In genomic region chr19:4897146-4897545, GRCh38 we compare ENCODE assay signal across 17 cellular contexts. TPM values are rescaled to one million over a fixed set of nuclear protein-coding genes. Genes with fewer than 3 reads are reported as not detected.
"Had no signal": no experiment of that assay in that cellular context is flagged by ENCODE, and none has a peak within 500 bp of the region (broad histone marks: within the 10 kb centered on the region; RNA-seq: fewer than 3 reads in every experiment).

No MANE protein-coding gene starts in this region.

- H3K4me3 ChIP-seq: colonic mucosa, esophagus muscularis mucosa, hepatocyte, right lobe of liver, stomach, testis, upper lobe of right lung had no signal

- H3K27ac ChIP-seq: colonic mucosa, esophagus muscularis mucosa, hepatocyte, right lobe of liver, stomach, testis, upper lobe of right lung had no signal

- H3K9me3 ChIP-seq: colonic mucosa, esophagus muscularis mucosa, right lobe of liver, stomach, testis, upper lobe of right lung had no signal

- H3K27me3 ChIP-seq: colonic mucosa, esophagus muscularis mucosa, hepatocyte, right lobe of liver, testis, upper lobe of right lung had no signal

- H3K36me3 ChIP-seq: colonic mucosa, esophagus muscularis mucosa, right lobe of liver, stomach, upper lobe of right lung had no signal

- DNase-seq: activated CD4-positive, alpha-beta T cell treated with anti-CD3 and anti-CD28 coated beads for 48 hours; activated CD8-positive, alpha-beta memory T cell treated with anti-CD3 and anti-CD28 coated beads for 24 hours; activated gamma-delta T cell treated with Interleukin-2 at 50 U/mL for 16 hours; activated naive CD8-positive, alpha-beta T cell treated with anti-CD3 and anti-CD28 coated beads, Interleukin-2, amount 10 ng/mL, durations not matched to agents 7 days and 5 days; central memory CD4-positive, alpha-beta T cell; colonic mucosa; kidney; mesendoderm; right lobe of liver; stomach; testis; upper lobe of right lung had no signal

- H3K4me1 ChIP-seq: colonic mucosa, esophagus muscularis mucosa, right lobe of liver, upper lobe of right lung had no signal

- ATAC-seq: upper lobe of right lung, WTC11 had no signal

RNA-seq across cellular contexts. Expression of gene ARRDC5, which starts 5.5 kb away (rescaled TPM):
- total RNA-seq: glomerular endothelial cell, hepatocyte, pulmonary artery endothelial cell, upper lobe of right lung, WTC11 had no signal
